19 cellular contexts compared by ENCODE assay signal in the genomic region with DNA sequence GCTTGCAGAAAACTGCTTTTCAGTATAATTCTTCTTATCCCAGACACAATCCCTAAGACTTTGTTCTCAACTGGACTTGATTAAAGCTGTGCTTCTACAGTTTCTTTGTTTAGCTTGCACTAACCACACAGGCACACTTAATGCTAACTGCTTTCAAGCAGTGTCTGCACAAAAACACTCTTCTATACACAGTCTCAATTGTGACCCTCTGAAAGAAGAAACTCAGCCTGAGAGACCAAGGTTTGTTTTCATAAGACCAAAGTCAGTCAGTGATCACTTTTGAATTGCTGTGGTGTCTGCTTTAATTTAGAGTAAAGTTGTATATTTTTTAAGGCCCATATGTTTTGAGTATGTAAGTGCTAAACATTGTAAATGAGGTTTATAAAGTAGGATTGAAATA.
DNase-seq lines count a peak whose midpoint lies in the region; TF ChIP-seq lines count a peak whose summit lies in the region.
"Had no signal": no experiment of that assay in that cellular context is flagged by ENCODE, and none has a peak within 500 bp of the region (broad histone marks: within the 10 kb centered on the region; RNA-seq: fewer than 3 reads in every experiment).

No MANE protein-coding gene starts in this region.

- H3K9me3 Mint-ChIP-seq in endodermal cell: peaks cover 30% of the 10 kb centered on the region
- H3K9me3 Mint-ChIP-seq in neural progenitor cell: peaks cover 21% of the 10 kb centered on the region

- H3K79me2 ChIP-seq in Loucy (ENCODE audit: insufficient read depth, low read length): no peaks in the 10 kb centered on the region
- H3K79me2 ChIP-seq in neural progenitor cell (ENCODE audit: low read depth): no peaks in the 10 kb centered on the region

- no peaks in the 10 kb centered on the region for H3K9me2 ChIP-seq in Loucy (replicated peaks; ENCODE audit: low read depth, low read length)

- no peaks in the 10 kb centered on the region for H3K27me3 ChIP-seq in Loucy (ENCODE audit: insufficient read depth, low read length, poor library complexity, severe bottlenecking)
- no peaks in the 10 kb centered on the region for H3K27me3 ChIP-seq in endodermal cell (ENCODE audit: control insufficient read depth, insufficient read depth, low read length, poor library complexity, severe bottlenecking)
- H3K27me3 ChIP-seq in neural progenitor cell: no peaks in the 10 kb centered on the region
- no peaks in the 10 kb centered on the region for H3K27me3 ChIP-seq in right atrium auricular region
- no peaks in the 10 kb centered on the region for H3K27me3 ChIP-seq in H7 (ENCODE audit: control insufficient read depth, insufficient read depth, low read length)

- H3K9me3 ChIP-seq in Loucy (ENCODE audit: insufficient read depth, low read depth, low read length) (peaks cover 20% of the 10 kb centered on the region), endodermal cell (ENCODE audit: control insufficient read depth, low read length) (peaks cover 18% of the 10 kb centered on the region), mesodermal cell (ENCODE audit: control insufficient read depth, low read length) (peaks cover 5% of the 10 kb centered on the region), neural progenitor cell (ENCODE audit: low read depth) (peaks cover 4% of the 10 kb centered on the region), right atrium auricular region (peaks cover 0 to 23% of the 10 kb centered on the region in 2 donors)

- no peaks in the 10 kb centered on the region for H3K4me1 Mint-ChIP-seq in endodermal cell
- H3K4me1 Mint-ChIP-seq in neural progenitor cell: peaks cover 16% of the 10 kb centered on the region
- H3K4me1 Mint-ChIP-seq: CD4-positive, CD25-positive, alpha-beta regulatory T cell had no signal

- H3K4me2 ChIP-seq in Loucy (ENCODE audit: low read depth, low read length, poor library complexity, severe bottlenecking) (no peak overlapping the region), neural progenitor cell (peak overlapping the region; percentile 37)

- no peak overlapping the region for H3K4me3 Mint-ChIP-seq in endodermal cell
- no peak overlapping the region for H3K4me3 Mint-ChIP-seq in neural progenitor cell
- H3K4me3 Mint-ChIP-seq: CD4-positive, CD25-positive, alpha-beta regulatory T cell had no signal

- H3K27me3 Mint-ChIP-seq in endodermal cell (ENCODE audit: insufficient read depth): no peaks in the 10 kb centered on the region
- H3K27me3 Mint-ChIP-seq in neural progenitor cell (ENCODE audit: insufficient read depth, low read depth): no peaks in the 10 kb centered on the region

- H3K27ac ChIP-seq in endodermal cell (ENCODE audit: low read depth, low read length) (peak overlapping the region; percentile 57), mesodermal cell (ENCODE audit: low read depth, low read length, severe bottlenecking) (peak overlapping the region; percentile 12), neural progenitor cell (peak overlapping the region; percentile 21), right atrium auricular region (no peak overlapping the region)
- H3K27ac ChIP-seq: RWPE1 had no signal

- H3K36me3 ChIP-seq in Loucy (ENCODE audit: insufficient read depth, low read length) (no peaks in the 10 kb centered on the region), endodermal cell (ENCODE audit: control insufficient read depth, insufficient read depth, low read length) (no peaks in the 10 kb centered on the region), mesodermal cell (ENCODE audit: control insufficient read depth, insufficient read depth, low read length) (no peaks in the 10 kb centered on the region), neural progenitor cell (no peaks in the 10 kb centered on the region), right atrium auricular region (no peaks in the 10 kb centered on the region), H7 (replicated peaks; ENCODE audit: control insufficient read depth, insufficient read depth, low read length) (no peaks in the 10 kb centered on the region)

- H3K36me3 Mint-ChIP-seq in endodermal cell (ENCODE audit: low read depth) (no peaks in the 10 kb centered on the region), neural progenitor cell (peaks cover 3% of the 10 kb centered on the region)
- H3K36me3 Mint-ChIP-seq: CD4-positive, CD25-positive, alpha-beta regulatory T cell had no signal

- H3F3A ChIP-seq in Loucy (ENCODE audit: low read depth): no peaks in the 10 kb centered on the region
- no peaks in the 10 kb centered on the region for H3F3A ChIP-seq in neural progenitor cell (ENCODE audit: low read depth)

- TF ChIP-seq CTCF in Loucy (conservative IDR thresholded peaks at IDR 0.05; ENCODE audit: low read length) (no peak), endodermal cell (conservative IDR thresholded peaks at IDR 0.05) (no peak), neural progenitor cell (IDR thresholded peaks at IDR 0.05) (no peak), right atrium auricular region (IDR thresholded peaks at IDR 0.05) (no peak)

- H3K27ac Mint-ChIP-seq in endodermal cell (no peak overlapping the region), neural progenitor cell (peak overlapping the region; percentile 6)
- H3K27ac Mint-ChIP-seq: CD4-positive, CD25-positive, alpha-beta regulatory T cell had no signal

- peak overlapping the region; percentile 87; the same call in 1 of the 2 replicates for H2AFZ ChIP-seq in Loucy (ENCODE audit: low read length)
- H2AFZ ChIP-seq in neural progenitor cell (replicated peaks): no peak overlapping the region

- H3K4me3 ChIP-seq in Loucy (ENCODE audit: low read length, poor library complexity, severe bottlenecking) (no peak overlapping the region), endodermal cell (ENCODE audit: low read length) (no peak overlapping the region), mesodermal cell (ENCODE audit: extremely low read depth, insufficient read depth, low read length, poor library complexity, severe bottlenecking) (no peak overlapping the region), neural progenitor cell (no peak overlapping the region), right atrium auricular region (no peak overlapping the region), H7 (ENCODE audit: insufficient read depth, low read depth, low read length) (no peak overlapping the region)

- DNase-seq in endodermal cell: no peak
- peak; percentile 26 for DNase-seq in neural progenitor cell (ENCODE audit: low spot score)
- no peak for DNase-seq in right atrium auricular region (ENCODE audit: low spot score)
- no peak for DNase-seq in NCI-H226
- no peak for DNase-seq in H7
- DNase-seq in A172 (ENCODE audit: low spot score): no peak
- DNase-seq: CD4-positive, CD25-positive, alpha-beta regulatory T cell; HCEC 1CT; Karpas-422; MV-4-11; NCI-H1105; NCI-H1436 treated with DMSO at 0.1 percent for 48 hours; NCI-H1930; NCI-H2107; NCI-H526 treated with DMSO at 0.1 percent for 48 hours; SHP77 had no signal

- H3K4me1 ChIP-seq in Loucy (ENCODE audit: insufficient read depth, low read length, poor library complexity, severe bottlenecking): peaks cover 19% of the 10 kb centered on the region
- no peaks in the 10 kb centered on the region for H3K4me1 ChIP-seq in endodermal cell (ENCODE audit: control insufficient read depth, insufficient read depth, low read length)
- peaks cover 12% of the 10 kb centered on the region for H3K4me1 ChIP-seq in mesodermal cell (ENCODE audit: control insufficient read depth, insufficient read depth, low read length, poor library complexity, severe bottlenecking)
- H3K4me1 ChIP-seq in neural progenitor cell: peaks cover 12% of the 10 kb centered on the region
- H3K4me1 ChIP-seq in right atrium auricular region: no peaks in the 10 kb centered on the region

- no peaks in the 10 kb centered on the region for H4K20me1 ChIP-seq in Loucy (ENCODE audit: insufficient read depth, low read length, poor library complexity, severe bottlenecking)
- H4K20me1 ChIP-seq in neural progenitor cell (ENCODE audit: low read depth): no peaks in the 10 kb centered on the region

- H3K9ac ChIP-seq in Loucy (ENCODE audit: low read depth, low read length, poor library complexity, severe bottlenecking) (no peak overlapping the region), endodermal cell (ENCODE audit: extremely low read depth, low read length, poor library complexity, severe bottlenecking) (no peak overlapping the region), neural progenitor cell (no peak overlapping the region)

Comparison
In these comparisons a context has a peak if more than half of its experiments do, and no peak if none do; other contexts are left out.
1. H3K27ac ChIP-seq: peak in endodermal cell (single experiment), mesodermal cell (single experiment) and neural progenitor cell (single experiment); none in right atrium auricular region (0 of 2).